1 cellular context compared by ENCODE assay signal in genomic region chr7:129855935-129856717, GRCh38.
TF ChIP-seq lines count a peak whose summit lies in the region.

No MANE protein-coding gene starts in this region.

TF ChIP-seq in IMR-90, 13 proteins besides CTCF, POLR2A, EP300 and RAD21 (continued from another document):
- TF ChIP-seq FOS (IDR thresholded peaks at IDR 0.05; ENCODE audit: low read depth, low read length) (no peak), CEBPB (IDR thresholded peaks at IDR 0.05; ENCODE audit: low read depth, low read length) (no peak), MXI1 (IDR thresholded peaks at IDR 0.05; ENCODE audit: borderline replicate concordance, low read depth, low read length) (no peak)
TF ChIP-seq in IMR-90: peak in this region for 0.
